8 cellular contexts compared by ENCODE assay signal in genomic region chr18:23136326-23137092, GRCh38. TPM values are rescaled to one million over a fixed set of nuclear protein-coding genes. Genes with fewer than 3 reads are reported as not detected.
DNase-seq lines count a peak whose midpoint lies in the region; ATAC-seq, FAIRE-seq and TF ChIP-seq lines count a peak whose summit lies in the region.

No MANE protein-coding gene starts in this region.

- no peak for TF ChIP-seq CTCF in endothelial cell of umbilical vein (IDR thresholded peaks at IDR 0.05; ENCODE audit: extremely low read depth in 1 of 2, insufficient read depth in 1 of 2, low read depth in 1 of 2, low read length in 2 of 2)
- TF ChIP-seq CTCF in type B pancreatic cell (conservative IDR thresholded peaks at IDR 0.05): no peak

- peaks cover 30% of the 10 kb centered on the region for H3K4me1 ChIP-seq in endothelial cell of umbilical vein (ENCODE audit: control insufficient read depth, extremely low read depth, insufficient read depth, low read length)

- H3K27me3 Mint-ChIP-seq in type B pancreatic cell: peaks cover 42% of the 10 kb centered on the region

- intact Hi-C loops in endothelial cell of umbilical vein (cut with micrococcal nuclease): loop anchor here (5.0 to 10.0 kb wide), 2 partner anchors 178 to 316 kb away; partner anchors contain the start of gene RIOK3

- H3K27me3 ChIP-seq in endothelial cell of umbilical vein (ENCODE audit: control insufficient read depth in 2 of 2, insufficient read depth in 2 of 2, low read length in 2 of 2): no peaks in the 10 kb centered on the region

- POLR2A ChIA-PET in endothelial cell of umbilical vein (lab: Charles Lee): interaction anchor here (0.6 kb wide), 1 partner anchor 96 kb away, joined by 3 read pairs; no protein-coding TSS in a partner anchor

- peak overlapping the region; percentile 91 for H3K4me2 ChIP-seq in endothelial cell of umbilical vein (ENCODE audit: insufficient read depth, low read length)

- no TSS peak for BruUV-seq in endothelial cell of umbilical vein (replicated peaks; lab: Mats Ljungman, UMichigan)

- peaks cover 0 to 5% of the 10 kb centered on the region in 2 experiments for H3K36me3 ChIP-seq in endothelial cell of umbilical vein (ENCODE audit: control insufficient read depth in 2 of 2, extremely low read depth in 1 of 2, insufficient read depth in 2 of 2, low read length in 2 of 2)

- peak overlapping the region; percentile 41 for H2AFZ ChIP-seq in endothelial cell of umbilical vein (ENCODE audit: low read depth, low read length)

- no peaks in the 10 kb centered on the region for H3K9me3 ChIP-seq in endothelial cell of umbilical vein (replicated peaks; ENCODE audit: control insufficient read depth, insufficient read depth, low read length)

- H3K9me3 Mint-ChIP-seq in type B pancreatic cell: no peaks in the 10 kb centered on the region

- peak overlapping the region; percentile 65 for H3K27ac ChIP-seq in endothelial cell of umbilical vein (ENCODE audit: insufficient read depth, low read depth, low read length)

- peak; percentile 12 for ATAC-seq in HG02571 (IDR thresholded peaks at IDR 0.05; ENCODE audit: unreplicated experiment)

- no peak for TF ChIP-seq POLR2A in endothelial cell of umbilical vein (IDR thresholded peaks at IDR 0.05; ENCODE audit: low read depth, low read length)

- H3K4me3 Mint-ChIP-seq in type B pancreatic cell: peak overlapping the region; percentile 87

- no peaks in the 10 kb centered on the region for H3K36me3 Mint-ChIP-seq in type B pancreatic cell

- H3K27ac Mint-ChIP-seq in type B pancreatic cell: peak overlapping the region; percentile 29

- H3K4me1 Mint-ChIP-seq in type B pancreatic cell (ENCODE audit: unreplicated experiment): peaks cover 42% of the 10 kb centered on the region

- H3K79me2 ChIP-seq in endothelial cell of umbilical vein (ENCODE audit: control insufficient read depth, insufficient read depth, low read length): peaks cover 49% of the 10 kb centered on the region

- dilution Hi-C loops in endothelial cell of umbilical vein (cut with MboI; ENCODE audit: extremely low pct_ligation_motif_present, low sequenced_read_pairs): no loop called here

- peak overlapping the region; percentile 61 to 94 (median 88) for H3K4me3 ChIP-seq in endothelial cell of umbilical vein (replicated peaks in 1 of 3; ENCODE audit: insufficient read depth in 1 of 3, low read depth in 1 of 3, low read length in 3 of 3)

- no peaks in the 10 kb centered on the region for H3K9me1 ChIP-seq in endothelial cell of umbilical vein (replicated peaks; ENCODE audit: control insufficient read depth, extremely low read depth, insufficient read depth, low read length)

- H3K9ac ChIP-seq in endothelial cell of umbilical vein (replicated peaks; ENCODE audit: extremely low read depth, insufficient read depth, low read length): peak overlapping the region; percentile 73

- CTCF ChIA-PET in endothelial cell of umbilical vein (lab: Charles Lee): interaction anchor here (0.9 to 2.2 kb wide), 6 partner anchors 10 to 275 kb away, joined by 3 to 12 read pairs (median 3); no protein-coding TSS in a partner anchor

- no peaks in the 10 kb centered on the region for H4K20me1 ChIP-seq in endothelial cell of umbilical vein (replicated peaks; ENCODE audit: control insufficient read depth, extremely low read depth, insufficient read depth, low read length)

- no peak for FAIRE-seq in endothelial cell of umbilical vein (lab: Jason Lieb, UNC)

- DNase-seq in ELF-1 (ENCODE audit: low read depth, low spot score) (peak; percentile 60), SW480 (ENCODE audit: low spot score) (peak; percentile 22), endothelial cell of umbilical vein (ENCODE audit: low read depth, low spot score) (no peak), mucosa of gallbladder (ENCODE audit: low spot score) (peak; percentile 34), type B pancreatic cell (ENCODE audit: extremely low spot score, unreplicated experiment) (no peak), RKO (ENCODE audit: low spot score) (no peak)
- DNase-seq in central memory CD4-positive, alpha-beta T cell: no peak

TF ChIP-seq in endothelial cell of umbilical vein, 7 proteins besides CTCF, POLR2A, EP300 and RAD21:
- no peak for TF ChIP-seq GATA2 (IDR thresholded peaks at IDR 0.05; ENCODE audit: insufficient read depth, insufficient read length, low read depth, low read length)

RNA-seq across cellular contexts. Expression of gene CABLES1, which starts 1.2 kb away (rescaled TPM):
- 55.0 and 71.1 TPM in 2 replicates for total RNA-seq in endothelial cell of umbilical vein
- polyA plus RNA-seq in endothelial cell of umbilical vein: 28.7 and 40.2 TPM in 2 replicates
- polyA plus RNA-seq in endothelial cell of umbilical vein (2011; cell fraction: cytosol; rRNA removed): 46.8 and 51.2 TPM in 2 replicates
- polyA plus RNA-seq in endothelial cell of umbilical vein (2011; cell fraction: nucleus; rRNA removed): 66.8 and 77.1 TPM in 2 replicates
- polyA plus RNA-seq in endothelial cell of umbilical vein (2012): 66.6 TPM in 2 replicates
- 73.3 and 73.9 TPM in 2 replicates for polyA minus RNA-seq in endothelial cell of umbilical vein
- 7.8 TPM for polyA minus RNA-seq in endothelial cell of umbilical vein (2011; cell fraction: cytosol; rRNA and poly(A)+ RNA removed)
- polyA minus RNA-seq in endothelial cell of umbilical vein (2011; cell fraction: nucleus; rRNA and poly(A)+ RNA removed): 87.4 and 92.3 TPM in 2 replicates
- total RNA-seq in mucosa of gallbladder: 14.6 TPM
- 11.4 and 31.1 TPM in 2 replicates for total RNA-seq in type B pancreatic cell (ENCODE audit: low replicate concordance)

Comparison
In these comparisons a context has a peak if more than half of its experiments do, and no peak if none do; other contexts are left out.
1. DNase-seq: peak in ELF-1 (single experiment), SW480 (single experiment) and mucosa of gallbladder (single experiment); none in endothelial cell of umbilical vein (single experiment), type B pancreatic cell (single experiment), RKO (single experiment) and central memory CD4-positive, alpha-beta T cell (single experiment).